Comparison of ENCODE assay signal across 16 cellular contexts in genomic region chr15:59035157-59035556, GRCh38. TPM values are rescaled to one million over a fixed set of nuclear protein-coding genes. Genes with fewer than 3 reads are reported as not detected.
DNase-seq lines count a peak whose midpoint lies in the region; ATAC-seq and TF ChIP-seq lines count a peak whose summit lies in the region.
"Had no signal": no experiment of that assay in that cellular context is flagged by ENCODE, and none has a peak within 500 bp of the region (broad histone marks: within the 10 kb centered on the region; RNA-seq: fewer than 3 reads in every experiment).

No MANE protein-coding gene starts in this region.

- H3K4me1 ChIP-seq in hepatocyte (ENCODE audit: insufficient read depth) (no peaks in the 10 kb centered on the region), right lobe of liver (peaks cover 0 to 10% (median 0%) of the 10 kb centered on the region in 4 donors)

- H3K9me3 Mint-ChIP-seq in activated naive CD8-positive, alpha-beta T cell (ENCODE audit: low read depth) = no peaks in the 10 kb centered on the region
- H3K9me3 Mint-ChIP-seq in activated naive CD8-positive, alpha-beta T cell treated with anti-CD3 and anti-CD28 coated beads, Interleukin-2, amount 50 U/mL, for 24 hours = peaks cover 5% of the 10 kb centered on the region

- no peak for TF ChIP-seq CTCF in hepatocyte (IDR thresholded peaks at IDR 0.05; ENCODE audit: poor library complexity)
- TF ChIP-seq CTCF in right lobe of liver (IDR thresholded peaks at IDR 0.05) = no peak
- no peak for TF ChIP-seq CTCF in coronary artery (IDR thresholded peaks at IDR 0.05)

- H3K27ac Mint-ChIP-seq in activated naive CD8-positive, alpha-beta T cell = peak overlapping the region; percentile 5
- H3K27ac Mint-ChIP-seq in activated naive CD8-positive, alpha-beta T cell treated with anti-CD3 and anti-CD28 coated beads, Interleukin-2, amount 50 U/mL, for 24 hours = no peak overlapping the region
- H3K27ac Mint-ChIP-seq: GM23338 had no signal

- H3K79me2 ChIP-seq in hepatocyte = peaks cover 77% of the 10 kb centered on the region

- H3K9me2 ChIP-seq in hepatocyte (replicated peaks; ENCODE audit: insufficient read depth) = no peaks in the 10 kb centered on the region

- no peak overlapping the region for H3K4me2 ChIP-seq in hepatocyte
- H3K4me2 ChIP-seq: BLaER1, GM23338 had no signal

- H3K36me3 ChIP-seq in hepatocyte (replicated peaks; ENCODE audit: insufficient read depth, low read depth) (no peaks in the 10 kb centered on the region), right lobe of liver (peaks cover 0 to 11% (median 6%) of the 10 kb centered on the region in 4 donors)

- no peak for DNase-seq in activated naive CD8-positive, alpha-beta T cell treated with anti-CD3 and anti-CD28 coated beads, Interleukin-2, amount 50 U/mL, for 24 hours
- DNase-seq in hepatocyte (ENCODE audit: low spot score) (no peak), right lobe of liver (no peak), T1000 (lab: John Stamatoyannopoulos, UW) (no peak), coronary artery (ENCODE audit: low spot score) (no peak)
- DNase-seq: CD4-positive, CD25-positive, alpha-beta regulatory T cell; DMS79; H7; IMR-90; KBM-7 had no signal

- ATAC-seq in activated naive CD8-positive, alpha-beta T cell treated with anti-CD3 and anti-CD28 coated beads, Interleukin-2, amount 50 U/mL, for 24 hours = no peak
- ATAC-seq in right lobe of liver (peak in 3 of 4 donors; percentile 34 to 37 (median 37)), GM19395 (IDR thresholded peaks at IDR 0.05; ENCODE audit: unreplicated experiment) (no peak), GM21786 (IDR thresholded peaks at IDR 0.05; ENCODE audit: unreplicated experiment) (no peak)
- ATAC-seq: GM23338 had no signal

- H3K9me3 ChIP-seq in hepatocyte (ENCODE audit: low read depth) (no peaks in the 10 kb centered on the region), right lobe of liver (no peaks in the 10 kb centered on the region)

- peak overlapping the region; percentile 43 for H3K27ac ChIP-seq in hepatocyte
- no peak overlapping the region for H3K27ac ChIP-seq in right lobe of liver
- no peak overlapping the region for H3K27ac ChIP-seq in coronary artery
- H3K27ac ChIP-seq: 22Rv1, BLaER1 had no signal

- H3K27me3 Mint-ChIP-seq in activated naive CD8-positive, alpha-beta T cell = no peaks in the 10 kb centered on the region
- H3K27me3 Mint-ChIP-seq in activated naive CD8-positive, alpha-beta T cell treated with anti-CD3 and anti-CD28 coated beads, Interleukin-2, amount 50 U/mL, for 24 hours = no peaks in the 10 kb centered on the region
- H3K27me3 Mint-ChIP-seq: CD4-positive, CD25-positive, alpha-beta regulatory T cell had no signal

- H2AFZ ChIP-seq in hepatocyte = no peak overlapping the region
- H2AFZ ChIP-seq: GM23338 had no signal

- TF ChIP-seq POLR2A in right lobe of liver (IDR thresholded peaks at IDR 0.05) = no peak

- intact Hi-C loops in right lobe of liver (cut with DNase I) = no loop called here

- H4K20me1 ChIP-seq in hepatocyte (ENCODE audit: insufficient read depth, poor library complexity, severe bottlenecking) = peaks cover 7% of the 10 kb centered on the region

- no peak overlapping the region for H3K4me3 Mint-ChIP-seq in activated naive CD8-positive, alpha-beta T cell
- no peak overlapping the region for H3K4me3 Mint-ChIP-seq in activated naive CD8-positive, alpha-beta T cell treated with anti-CD3 and anti-CD28 coated beads, Interleukin-2, amount 50 U/mL, for 24 hours
- H3K4me3 Mint-ChIP-seq: GM23338 had no signal

- H3K4me3 ChIP-seq in hepatocyte (no peak overlapping the region), right lobe of liver (no peak overlapping the region), coronary artery (no peak overlapping the region)
- H3K4me3 ChIP-seq: GM23338 had no signal

- peaks cover 35% of the 10 kb centered on the region for H3K36me3 Mint-ChIP-seq in activated naive CD8-positive, alpha-beta T cell
- peaks cover 62% of the 10 kb centered on the region for H3K36me3 Mint-ChIP-seq in activated naive CD8-positive, alpha-beta T cell treated with anti-CD3 and anti-CD28 coated beads, Interleukin-2, amount 50 U/mL, for 24 hours (ENCODE audit: low read depth)

- H3K4me1 Mint-ChIP-seq in activated naive CD8-positive, alpha-beta T cell (ENCODE audit: low read depth) = peaks cover 50% of the 10 kb centered on the region
- peaks cover 31% of the 10 kb centered on the region for H3K4me1 Mint-ChIP-seq in activated naive CD8-positive, alpha-beta T cell treated with anti-CD3 and anti-CD28 coated beads, Interleukin-2, amount 50 U/mL, for 24 hours
- H3K4me1 Mint-ChIP-seq: GM23338 had no signal

- WGBS in hepatocyte (ENCODE audit: low lambda C conversion rate, missing lambda C conversion rate) = 84% methylated on average over 3 of the region's 3 CpGs
- WGBS in right lobe of liver (ENCODE audit: insufficient coverage, low coverage, low lambda C conversion rate, missing lambda C conversion rate) = 32% methylated on average over 2 of the region's 3 CpGs

- H3K27me3 ChIP-seq in hepatocyte (no peaks in the 10 kb centered on the region), right lobe of liver (no peaks in the 10 kb centered on the region)
- H3K27me3 ChIP-seq: BLaER1 had no signal

RNA-seq across cellular contexts. Expression of gene RNF111, which starts 47.7 kb away (rescaled TPM):
- total RNA-seq in hepatocyte = 18.9 and 22.1 TPM in 2 replicates
- 10.0 and 11.3 TPM in 2 replicates for polyA plus RNA-seq in hepatocyte
- 10 to 100 TPM in 4 of 6 experiments, 1 to 10 TPM in 2; 7.3 to 19.1 (median 13.4) TPM for total RNA-seq in right lobe of liver

Comparison
In these comparisons a context has a peak if more than half of its experiments do, and no peak if none do; other contexts are left out.
1. ATAC-seq: peak in right lobe of liver (3 of 4); none in activated naive CD8-positive, alpha-beta T cell treated with anti-CD3 and anti-CD28 coated beads, Interleukin-2, amount 50 U/mL, for 24 hours (single experiment), GM19395 (single experiment) and GM21786 (single experiment).